ENCODE assay signal across 18 cellular contexts in genomic region chr6:36227379-36228344, GRCh38. TPM values are rescaled to one million over a fixed set of nuclear protein-coding genes. Genes with fewer than 3 reads are reported as not detected.
DNase-seq lines count a peak whose midpoint lies in the region; FAIRE-seq and TF ChIP-seq lines count a peak whose summit lies in the region.
"Had no signal": no experiment of that assay in that cellular context is flagged by ENCODE, and none has a peak within 500 bp of the region (broad histone marks: within the 10 kb centered on the region; RNA-seq: fewer than 3 reads in every experiment).

No MANE protein-coding gene starts in this region.

- H3K27me3 Mint-ChIP-seq in nephron progenitor cell (ENCODE audit: low read depth, poor library complexity) = no peaks in the 10 kb centered on the region
- H3K27me3 Mint-ChIP-seq: activated naive CD8-positive, alpha-beta T cell treated with anti-CD3 and anti-CD28 coated beads, Interleukin-2, amount 10 ng/mL, durations not matched to agents 7 days and 5 days; stimulated activated naive B cell treated with anti-CD40 and anti-IgM and Interleukin-4, amounts not matched to agents 10 μg/mL and 1 μg/mL and 100 μg/mL, for 72 hours had no signal

- H3K9me3 Mint-ChIP-seq in nephron progenitor cell = no peaks in the 10 kb centered on the region
- H3K9me3 Mint-ChIP-seq: activated naive CD8-positive, alpha-beta T cell treated with anti-CD3 and anti-CD28 coated beads, Interleukin-2, amount 10 ng/mL, durations not matched to agents 7 days and 5 days; stimulated activated naive B cell treated with anti-CD40 and anti-IgM and Interleukin-4, amounts not matched to agents 10 μg/mL and 1 μg/mL and 100 μg/mL, for 72 hours had no signal

- peaks cover 33% of the 10 kb centered on the region for H3K4me1 ChIP-seq in HAP-1
- peaks cover 0 to 8% of the 10 kb centered on the region in 2 donors for H3K4me1 ChIP-seq in right atrium auricular region

- no peak overlapping the region for H3K4me3 Mint-ChIP-seq in nephron progenitor cell
- H3K4me3 Mint-ChIP-seq: activated naive CD8-positive, alpha-beta T cell treated with anti-CD3 and anti-CD28 coated beads, Interleukin-2, amount 10 ng/mL, durations not matched to agents 7 days and 5 days; stimulated activated naive B cell treated with anti-CD40 and anti-IgM and Interleukin-4, amounts not matched to agents 10 μg/mL and 1 μg/mL and 100 μg/mL, for 72 hours had no signal

- DNase-seq in HAP-1 (ENCODE audit: low spot score in 2 of 2) (peak; percentile 72 to 78), NCI-H187 (lab: John Stamatoyannopoulos, UW) (peak; percentile 36 to 71), bronchial epithelial cell (ENCODE audit: low read depth) (peak; percentile 91), nephron progenitor cell (no peak), A172 (ENCODE audit: low spot score) (no peak), NCI-H748 (lab: John Stamatoyannopoulos, UW; ENCODE audit: unreplicated experiment) (no peak), right atrium auricular region (ENCODE audit: low spot score) (no peak)
- DNase-seq: activated naive CD8-positive, alpha-beta T cell treated with anti-CD3 and anti-CD28 coated beads, Interleukin-2, amount 10 ng/mL, durations not matched to agents 7 days and 5 days; activated T-cell treated with anti-CD3 and anti-CD28 coated beads for 4 hours; BE2C; caudate nucleus; DMS153; effector memory CD4-positive, alpha-beta T cell; foreskin melanocyte; stimulated activated naive B cell treated with anti-CD40 and anti-IgM and Interleukin-4, amounts not matched to agents 10 μg/mL and 1 μg/mL and 100 μg/mL, for 72 hours; T-helper 2 cell had no signal

- H3K9me3 ChIP-seq in HAP-1 (no peaks in the 10 kb centered on the region), right atrium auricular region (no peaks in the 10 kb centered on the region)
- H3K9me3 ChIP-seq: BE2C had no signal

- H3K27ac ChIP-seq in right atrium auricular region = no peak overlapping the region

- no peak for TF ChIP-seq CTCF in bronchial epithelial cell (IDR thresholded peaks at IDR 0.05; ENCODE audit: insufficient read depth, low read length, severe bottlenecking)
- TF ChIP-seq CTCF in nephron progenitor cell (IDR thresholded peaks at IDR 0.05) = no peak
- TF ChIP-seq CTCF in right atrium auricular region (IDR thresholded peaks at IDR 0.05) = no peak

- peaks cover 33% of the 10 kb centered on the region for H3K36me3 ChIP-seq in HAP-1 (replicated peaks)
- peaks cover 10% of the 10 kb centered on the region for H3K36me3 ChIP-seq in bronchial epithelial cell (ENCODE audit: control insufficient read depth, insufficient read depth, low read length)
- peaks cover 80% of the 10 kb centered on the region for H3K36me3 ChIP-seq in right atrium auricular region

- in situ Hi-C loops in HAP-1 (cut with MboI; ENCODE audit: low sequenced_read_pairs) = no loop called here

- H3K4me3 ChIP-seq in HAP-1 (no peak overlapping the region), bronchial epithelial cell (ENCODE audit: low read depth, low read length) (no peak overlapping the region), right atrium auricular region (no peak overlapping the region)
- H3K4me3 ChIP-seq: lung had no signal

- H3K36me3 Mint-ChIP-seq in nephron progenitor cell (ENCODE audit: low read depth) = peaks cover 72% of the 10 kb centered on the region

- H3K27me3 ChIP-seq in HAP-1 (ENCODE audit: low read depth) (no peaks in the 10 kb centered on the region), bronchial epithelial cell (ENCODE audit: control insufficient read depth, insufficient read depth, low read length) (no peaks in the 10 kb centered on the region), right atrium auricular region (no peaks in the 10 kb centered on the region)
- H3K27me3 ChIP-seq: BE2C had no signal

- no peak for FAIRE-seq in bronchial epithelial cell (lab: Jason Lieb, UNC)

- H3K4me1 Mint-ChIP-seq in nephron progenitor cell = no peaks in the 10 kb centered on the region

- peak overlapping the region; percentile 81 for H3K27ac Mint-ChIP-seq in nephron progenitor cell
- H3K27ac Mint-ChIP-seq: activated naive CD8-positive, alpha-beta T cell treated with anti-CD3 and anti-CD28 coated beads, Interleukin-2, amount 10 ng/mL, durations not matched to agents 7 days and 5 days; stimulated activated naive B cell treated with anti-CD40 and anti-IgM and Interleukin-4, amounts not matched to agents 10 μg/mL and 1 μg/mL and 100 μg/mL, for 72 hours had no signal

RNA-seq across cellular contexts. Expression of gene BRPF3, which starts 31.1 kb away (rescaled TPM):
- total RNA-seq in bronchial epithelial cell (6.3 and 10.1 TPM in 2 replicates), right atrium auricular region (10 to 100 TPM; 17.5 to 23.4 TPM)
- total RNA-seq in A172 (2014; rRNA removed; shearing (Covaris generic)) = 8.6 and 11.1 TPM in 2 replicates

RNA-seq across cellular contexts. Expression of gene PNPLA1, which starts 42.2 kb away (rescaled TPM):
- total RNA-seq in bronchial epithelial cell (0.26 and 1.2 TPM in 2 replicates), right atrium auricular region (under 1 TPM in 1 of 2 donors, not detected in 1; 0.20 TPM)
- not detected in 2 replicates for total RNA-seq in A172 (2014; rRNA removed; shearing (Covaris generic))
- total RNA-seq: activated naive CD8-positive, alpha-beta T cell treated with anti-CD3 and anti-CD28 coated beads, Interleukin-2, amount 10 ng/mL, durations not matched to agents 7 days and 5 days; skeletal muscle tissue had no signal

Comparison
In these comparisons a context has a peak if more than half of its experiments do, and no peak if none do; other contexts are left out.
1. DNase-seq: peak in HAP-1 (2 of 2), NCI-H187 (2 of 2) and bronchial epithelial cell (single experiment); none in nephron progenitor cell (single experiment), A172 (single experiment), NCI-H748 (single experiment) and right atrium auricular region (single experiment).